ENCODE assay signal across 1 cellular context in the genomic region with DNA sequence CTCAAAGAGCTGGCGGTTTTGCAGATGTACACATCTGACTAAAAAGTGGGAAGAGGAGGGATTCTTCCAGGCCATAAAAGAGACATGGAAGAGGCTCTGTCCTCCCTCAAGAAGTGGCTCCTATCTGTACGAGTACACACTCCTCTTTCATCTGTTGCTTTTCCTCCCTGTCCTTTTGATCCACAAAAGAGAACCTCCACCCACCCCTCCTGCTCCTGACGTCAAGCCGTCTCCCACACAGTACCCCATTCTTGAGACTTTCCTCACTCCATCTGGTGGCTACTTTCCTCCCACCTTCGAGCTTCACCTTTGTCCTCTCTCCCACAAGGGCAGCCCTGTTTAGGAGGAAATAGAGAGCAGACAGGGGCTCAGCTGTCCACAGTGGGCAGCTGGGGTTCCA.
TF ChIP-seq lines count a peak whose summit lies in the region.

No MANE protein-coding gene starts in this region.

TF ChIP-seq in IMR-90, 13 proteins besides CTCF, POLR2A, EP300 and RAD21:
- no peak for TF ChIP-seq MXI1 (IDR thresholded peaks at IDR 0.05; ENCODE audit: borderline replicate concordance, low read depth, low read length)
- no peak for TF ChIP-seq FOS (IDR thresholded peaks at IDR 0.05; ENCODE audit: low read depth, low read length)
